Comparison of ENCODE assay signal across 8 cellular contexts in the genomic region with DNA sequence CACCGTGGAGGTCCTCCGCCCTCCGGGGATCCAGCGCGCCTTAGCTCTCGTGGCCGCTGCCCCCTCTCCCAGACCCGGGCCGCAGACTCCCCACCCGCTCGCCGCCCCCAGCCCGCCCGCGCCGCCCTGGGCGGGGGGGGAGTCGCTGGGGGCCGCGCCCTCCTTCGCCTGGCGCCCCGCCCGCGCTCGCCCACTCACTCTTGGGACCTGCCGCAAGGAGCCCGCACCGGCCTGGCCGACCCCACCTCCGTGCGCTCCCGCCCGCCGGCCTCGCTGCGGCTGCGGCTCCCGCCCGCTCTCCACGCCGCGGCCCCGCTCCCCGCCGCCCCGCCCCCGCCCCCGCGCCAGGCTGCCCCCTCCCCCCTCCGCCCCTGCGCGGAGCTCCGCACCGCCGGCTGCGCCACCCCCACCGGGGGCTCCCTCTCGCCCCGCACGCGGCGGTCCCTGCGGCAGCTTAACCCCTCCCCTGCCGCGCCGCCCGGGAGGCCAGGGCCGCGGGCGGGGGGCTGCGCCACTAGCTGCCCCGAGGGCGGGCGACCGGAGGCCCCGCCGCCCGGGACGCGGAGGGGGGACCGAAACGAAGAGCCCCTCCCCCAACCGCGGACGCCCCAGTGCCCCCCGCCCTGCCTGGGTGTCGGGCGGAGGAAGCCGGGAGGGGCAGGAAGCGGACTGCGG. TPM values are rescaled to one million over a fixed set of nuclear protein-coding genes. Genes with fewer than 3 reads are reported as not detected.
DNase-seq lines count a peak whose midpoint lies in the region; ATAC-seq and TF ChIP-seq lines count a peak whose summit lies in the region.

No MANE protein-coding gene starts in this region.

- no peak for DNase-seq in Peyer's patch
- DNase-seq in endothelial cell (ENCODE audit: low spot score), result peak; percentile 44
- peak; percentile 84 for DNase-seq in osteoblast (ENCODE audit: insufficient read length, low spot score, missing footprints)
- DNase-seq in NCI-H1048 (lab: John Stamatoyannopoulos, UW), result no peak
- DNase-seq in inferior parietal cortex (ENCODE audit: extremely low spot score), result no peak

- peaks cover 22% of the 10 kb centered on the region for H3K36me3 ChIP-seq in DOHH2 (ENCODE audit: control insufficient read depth, low read length)
- H3K36me3 ChIP-seq in Peyer's patch, result no peaks in the 10 kb centered on the region
- no peaks in the 10 kb centered on the region for H3K36me3 ChIP-seq in osteoblast (ENCODE audit: insufficient read depth, low read length)

- no peak for TF ChIP-seq POLR2A in Peyer's patch (IDR thresholded peaks at IDR 0.05)

- H3K9me2 ChIP-seq in DOHH2 (replicated peaks; ENCODE audit: control insufficient read depth, low read length), result no peaks in the 10 kb centered on the region

- peak overlapping the region; percentile 93 for H3K4me3 Mint-ChIP-seq in endothelial cell (ENCODE audit: unreplicated experiment)

- H3K36me3 Mint-ChIP-seq in endothelial cell (ENCODE audit: low read depth, unreplicated experiment), result peaks cover 13% of the 10 kb centered on the region

- peaks cover 15% of the 10 kb centered on the region for H3K79me2 ChIP-seq in DOHH2 (ENCODE audit: control insufficient read depth, low read length)
- no peaks in the 10 kb centered on the region for H3K79me2 ChIP-seq in osteoblast (ENCODE audit: insufficient read depth, low read length)

- no peak overlapping the region for H2AFZ ChIP-seq in osteoblast (ENCODE audit: low read length)

- ATAC-seq in HG02610 (IDR thresholded peaks at IDR 0.05; ENCODE audit: unreplicated experiment) (no peak), HG03025 (IDR thresholded peaks at IDR 0.05; ENCODE audit: low FRiP score, unreplicated experiment) (no peak)

- peaks cover 9% of the 10 kb centered on the region for H3F3A ChIP-seq in DOHH2 (ENCODE audit: control insufficient read depth, insufficient read depth)

- H3K27me3 Mint-ChIP-seq in endothelial cell (ENCODE audit: unreplicated experiment), result peaks cover 14% of the 10 kb centered on the region

- H3K4me3 ChIP-seq in DOHH2 (ENCODE audit: low read length) (peak overlapping the region; percentile 77), Peyer's patch (peak overlapping the region; percentile 59 to 78 (median 62)), osteoblast (ENCODE audit: insufficient read depth, low read length) (peak overlapping the region; percentile 16)

- no peak overlapping the region for H3K27ac Mint-ChIP-seq in endothelial cell (ENCODE audit: unreplicated experiment)

- peak overlapping the region; percentile 93 for H3K27ac ChIP-seq in DOHH2 (ENCODE audit: low read depth, low read length)
- peak overlapping the region; percentile 83 to 98 (median 88) for H3K27ac ChIP-seq in Peyer's patch
- no peak overlapping the region for H3K27ac ChIP-seq in osteoblast (ENCODE audit: low read depth, low read length)

- peaks cover 21% of the 10 kb centered on the region for H3K4me1 Mint-ChIP-seq in endothelial cell (ENCODE audit: unreplicated experiment)

- H3K4me1 ChIP-seq in DOHH2 (ENCODE audit: control insufficient read depth, low read length) (peaks cover 44% of the 10 kb centered on the region), Peyer's patch (peaks cover 0 to 44% (median 5%) of the 10 kb centered on the region in 4 donors), osteoblast (ENCODE audit: insufficient read depth, low read length) (peaks cover 10% of the 10 kb centered on the region)

- no peaks in the 10 kb centered on the region for H3K9me3 Mint-ChIP-seq in endothelial cell (ENCODE audit: unreplicated experiment)

- no peak for TF ChIP-seq CTCF in DOHH2 (IDR thresholded peaks at IDR 0.05; ENCODE audit: low read depth, low read length, poor library complexity, severe bottlenecking)
- TF ChIP-seq CTCF in Peyer's patch (IDR thresholded peaks at IDR 0.05), result no peak
- no peak for TF ChIP-seq CTCF in endothelial cell (IDR thresholded peaks at IDR 0.05; ENCODE audit: unreplicated experiment)
- TF ChIP-seq CTCF in osteoblast (IDR thresholded peaks at IDR 0.05; ENCODE audit: extremely low read depth, low read depth, low read length), result no peak

- peak overlapping the region; percentile 93 for H3K4me2 ChIP-seq in DOHH2 (ENCODE audit: low read length)
- H3K4me2 ChIP-seq in osteoblast (ENCODE audit: insufficient read depth, low read length), result peak overlapping the region; percentile 68

- no peaks in the 10 kb centered on the region for H3K27me3 ChIP-seq in DOHH2 (ENCODE audit: control insufficient read depth, low read length)
- peaks cover 0 to 4% of the 10 kb centered on the region in 2 donors for H3K27me3 ChIP-seq in Peyer's patch
- H3K27me3 ChIP-seq in osteoblast (ENCODE audit: insufficient read depth, low read length), result peaks cover 56% of the 10 kb centered on the region

- H4K20me1 ChIP-seq in DOHH2 (ENCODE audit: control insufficient read depth, insufficient read depth, low read depth, low read length) (peaks cover 6% of the 10 kb centered on the region; the same call in 1 of the 2 replicates), osteoblast (ENCODE audit: insufficient read depth, low read length) (no peaks in the 10 kb centered on the region)

- H3K9me3 ChIP-seq in DOHH2 (ENCODE audit: control insufficient read depth, insufficient read depth, low read length) (no peaks in the 10 kb centered on the region), Peyer's patch (no peaks in the 10 kb centered on the region), osteoblast (ENCODE audit: low read depth, low read length) (no peaks in the 10 kb centered on the region)

RNA-seq across cellular contexts. Expression of a gene that starts 0.7 kb away (rescaled TPM):
- 100 to 1,000 TPM in 1 of 4 donors, 10 to 100 TPM in 3; 11.5 to 210 (median 16.0) TPM for total RNA-seq in Peyer's patch
- total RNA-seq in endothelial cell (ENCODE audit: unreplicated experiment), result 139 TPM
- 0.29 TPM in 1 of 2 replicates, not detected in the other for total RNA-seq in osteoblast

RNA-seq across cellular contexts. Expression of a gene that starts 15.1 kb away (rescaled TPM):
- total RNA-seq in Peyer's patch (1 to 10 TPM in 3 of 4 donors, not detected in 1; 2.4 to 5.0 (median 2.5) TPM), endothelial cell (ENCODE audit: unreplicated experiment) (0.26 TPM), osteoblast (0.29 and 0.36 TPM in 2 replicates)

RNA-seq across cellular contexts. Expression of a gene that starts 21.7 kb away (rescaled TPM):
- total RNA-seq in Peyer's patch (1 to 10 TPM; 1.6 to 4.2 (median 3.0) TPM), endothelial cell (ENCODE audit: unreplicated experiment) (11.5 TPM), osteoblast (62.5 and 90.1 TPM in 2 replicates)

RNA-seq across cellular contexts. Expression of a gene that starts 33.7 kb away (rescaled TPM):
- total RNA-seq in Peyer's patch (100 to 1,000 TPM; 247 to 621 (median 392) TPM), endothelial cell (ENCODE audit: unreplicated experiment) (322 TPM), osteoblast (114 and 130 TPM in 2 replicates)

RNA-seq across cellular contexts. Expression of a gene that starts 58.3 kb away (rescaled TPM):
- total RNA-seq in Peyer's patch (10 to 100 TPM in 3 of 4 donors, 1 to 10 TPM in 1; 3.3 to 34.7 (median 20.3) TPM), endothelial cell (ENCODE audit: unreplicated experiment) (202 TPM), osteoblast (6.2 and 9.8 TPM in 2 replicates)

Comparison
In these comparisons a context has a peak if more than half of its experiments do, and no peak if none do; other contexts are left out.
1. H3K4me3 ChIP-seq: peak in every context shown above with its lines; median percentile 77 in DOHH2; 62 in Peyer's patch; 16 in osteoblast.
2. DNase-seq: peak in endothelial cell (single experiment) and osteoblast (single experiment); none in Peyer's patch (0 of 3), NCI-H1048 (single experiment) and inferior parietal cortex (single experiment).